In the genomic region with DNA sequence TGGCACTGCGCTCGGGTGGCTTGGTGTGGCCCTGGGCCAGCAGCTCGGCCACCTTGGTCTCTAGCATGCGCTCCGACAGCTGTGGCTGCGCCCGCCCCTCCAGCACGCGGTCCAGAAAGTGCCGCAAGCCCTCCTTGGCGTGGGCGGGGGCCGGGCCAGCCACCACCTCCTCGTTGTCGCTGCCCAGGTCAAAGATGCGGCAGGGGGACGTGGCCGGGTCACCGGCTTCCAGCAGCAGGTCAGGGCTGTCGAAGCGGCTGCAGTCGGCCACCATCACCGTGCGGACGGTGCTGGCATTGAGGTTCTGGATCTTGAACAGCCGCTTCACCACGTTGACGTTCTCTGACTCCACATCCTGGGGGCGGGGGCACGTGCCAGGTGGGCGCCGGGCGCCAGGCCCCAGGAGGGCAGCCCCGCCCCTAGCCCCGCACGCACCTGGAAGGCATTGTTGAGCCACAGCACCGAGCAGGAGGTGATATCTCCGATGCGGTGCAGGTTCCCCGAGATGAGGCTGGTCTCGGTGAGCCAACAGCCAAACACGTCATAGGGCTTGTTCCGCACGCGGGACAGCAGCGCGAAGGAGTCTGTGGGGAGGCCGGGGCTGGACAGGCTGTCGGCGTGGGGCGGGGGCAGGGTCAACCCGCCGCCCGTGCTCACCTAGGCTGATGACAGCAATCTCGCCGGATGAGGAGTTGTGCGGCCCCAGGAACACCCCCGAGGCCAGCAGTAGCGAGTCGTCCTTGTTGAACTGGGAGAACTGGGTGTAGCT, we compare ENCODE assay signal across 1 cellular context.
TF ChIP-seq lines count a peak whose summit lies in the region.

No MANE protein-coding gene starts in this region.

TF ChIP-seq in HepG2, 621 proteins besides CTCF, POLR2A, EP300 and RAD21:
- TF ChIP-seq RBFOX2 (IDR thresholded peaks at IDR 0.05; ENCODE audit: low read depth, low read length) (peak; percentile 50; the same call in 1 of the 2 replicates), ZBTB38 (CRISPR knock-in tag; IDR thresholded peaks at IDR 0.05) (peak; percentile 95), ZC3H13 (CRISPR knock-in tag; IDR thresholded peaks at IDR 0.05) (0 out of 2 replicates have a peak, but pooled peaks have one; percentile 29), KDM2A (CRISPR knock-in tag; IDR thresholded peaks at IDR 0.05; ENCODE audit: borderline replicate concordance, low read depth) (no peak), AGO2 (optimal IDR thresholded peaks at IDR 0.05; ENCODE audit: low read depth, low read length) (peak; percentile 2)
- TF ChIP-seq, protein P1, sequence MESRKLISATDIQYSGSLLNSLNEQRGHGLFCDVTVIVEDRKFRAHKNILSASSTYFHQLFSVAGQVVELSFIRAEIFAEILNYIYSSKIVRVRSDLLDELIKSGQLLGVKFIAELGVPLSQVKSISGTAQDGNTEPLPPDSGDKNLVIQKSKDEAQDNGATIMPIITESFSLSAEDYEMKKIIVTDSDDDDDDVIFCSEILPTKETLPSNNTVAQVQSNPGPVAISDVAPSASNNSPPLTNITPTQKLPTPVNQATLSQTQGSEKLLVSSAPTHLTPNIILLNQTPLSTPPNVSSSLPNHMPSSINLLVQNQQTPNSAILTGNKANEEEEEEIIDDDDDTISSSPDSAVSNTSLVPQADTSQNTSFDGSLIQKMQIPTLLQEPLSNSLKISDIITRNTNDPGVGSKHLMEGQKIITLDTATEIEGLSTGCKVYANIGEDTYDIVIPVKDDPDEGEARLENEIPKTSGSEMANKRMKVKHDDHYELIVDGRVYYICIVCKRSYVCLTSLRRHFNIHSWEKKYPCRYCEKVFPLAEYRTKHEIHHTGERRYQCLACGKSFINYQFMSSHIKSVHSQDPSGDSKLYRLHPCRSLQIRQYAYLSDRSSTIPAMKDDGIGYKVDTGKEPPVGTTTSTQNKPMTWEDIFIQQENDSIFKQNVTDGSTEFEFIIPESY (CRISPR knock-in tag; IDR thresholded peaks at IDR 0.05), result peak; percentile 80
